ENCODE assay signal across 24 cellular contexts in the genomic region with DNA sequence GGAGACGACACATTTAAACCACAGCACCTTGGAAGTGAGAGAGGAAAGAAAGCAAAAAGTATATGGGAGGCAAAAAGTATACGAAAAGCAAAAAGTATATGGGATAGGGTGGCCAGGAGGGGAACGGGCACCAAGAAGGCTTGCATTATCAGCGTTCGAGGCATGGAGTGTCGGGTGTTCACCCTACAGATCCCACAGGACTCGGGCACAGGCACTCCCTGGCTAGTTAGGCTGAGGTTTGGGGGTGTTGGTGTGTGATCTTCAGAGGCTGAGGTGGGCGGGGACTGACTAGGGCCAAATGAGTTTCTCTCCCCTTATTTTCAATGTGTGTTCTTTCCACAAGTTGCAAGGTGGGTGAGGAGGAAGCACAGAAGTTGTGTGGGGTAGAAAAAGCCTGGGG.
"Had no signal": no experiment of that assay in that cellular context is flagged by ENCODE, and none has a peak within 500 bp of the region (broad histone marks: within the 10 kb centered on the region; RNA-seq: fewer than 3 reads in every experiment).

No MANE protein-coding gene starts in this region.

- H3K27ac ChIP-seq: coronary artery, dorsolateral prefrontal cortex, epithelial cell of prostate, foreskin keratinocyte, gastroesophageal sphincter, heart left ventricle, left lung, lower lobe of right lung had no signal

- H3K9me3 ChIP-seq: gastroesophageal sphincter, heart left ventricle, left lung, lower lobe of right lung had no signal

- DNase-seq: dermis blood vessel endothelial cell; dorsolateral prefrontal cortex; effector CD4-positive, alpha-beta T cell; effector memory CD4-positive, alpha-beta T cell; endodermal cell; erythroblast; foreskin keratinocyte; heart left ventricle; hypothalamus; immature natural killer cell; islet precursor cell; kidney; kidney glomerular epithelial cell; left lung; left ventricle myocardium superior; lower lobe of right lung; mesendoderm; midbrain; naive thymus-derived CD4-positive, alpha-beta T cell had no signal

- ATAC-seq: esophagus mucosa; foreskin keratinocyte; gastroesophageal sphincter; heart left ventricle; left lung; left ventricle myocardium superior; lower lobe of right lung; naive thymus-derived CD4-positive, alpha-beta T cell had no signal

- H3K4me2 ChIP-seq: hepatocyte had no signal

- H3K4me3 ChIP-seq: coronary artery, dorsolateral prefrontal cortex, gastroesophageal sphincter, heart left ventricle, hepatocyte, left lung, lower lobe of right lung had no signal

- H3K36me3 Mint-ChIP-seq: immature natural killer cell; naive thymus-derived CD4-positive, alpha-beta T cell had no signal

- H2AFZ ChIP-seq: hepatocyte had no signal

- H3K4me1 ChIP-seq: foreskin keratinocyte, gastroesophageal sphincter, left lung, lower lobe of right lung had no signal

- H3K9me3 Mint-ChIP-seq: naive thymus-derived CD4-positive, alpha-beta T cell had no signal

- H3K79me2 ChIP-seq: hepatocyte had no signal

- H3K36me3 ChIP-seq: gastroesophageal sphincter, heart left ventricle, left lung, lower lobe of right lung had no signal

- H3K4me3 Mint-ChIP-seq: endodermal cell; immature natural killer cell; naive thymus-derived CD4-positive, alpha-beta T cell had no signal

- H3K4me1 Mint-ChIP-seq: immature natural killer cell; naive thymus-derived CD4-positive, alpha-beta T cell had no signal

- H3K27me3 ChIP-seq: foreskin keratinocyte, gastroesophageal sphincter, heart left ventricle, hepatocyte, left lung had no signal

- H3K27ac Mint-ChIP-seq: endodermal cell; immature natural killer cell; naive thymus-derived CD4-positive, alpha-beta T cell had no signal
